ENCODE assay signal across 11 cellular contexts in genomic region chr15:90465140-90465929, GRCh38.
A peak's percentile ranks its signal among the peaks of the same experiment; 100 is the strongest.
DNase-seq lines count a peak whose midpoint lies in the region; ATAC-seq and TF ChIP-seq lines count a peak whose summit lies in the region.
"Had no signal": no experiment of that assay in that cellular context is flagged by ENCODE, and none has a peak within 500 bp of the region (broad histone marks: within the 10 kb centered on the region; RNA-seq: fewer than 3 reads in every experiment).

No MANE protein-coding gene starts in this region.

- ATAC-seq in T-cell (replicated peaks in 1 of 4) = no peak

- H3K9me3 Mint-ChIP-seq in CD8-positive, alpha-beta memory T cell = no peaks in the 10 kb centered on the region
- H3K9me3 Mint-ChIP-seq in osteocyte (ENCODE audit: unreplicated experiment) = no peaks in the 10 kb centered on the region
- no peaks in the 10 kb centered on the region for H3K9me3 Mint-ChIP-seq in T-cell
- H3K9me3 Mint-ChIP-seq: activated B cell treated with CpG ODN at 0.5 μM for 24 hours had no signal

- H3K9me3 ChIP-seq in CD8-positive, alpha-beta memory T cell (ENCODE audit: low read length) = no peaks in the 10 kb centered on the region

- H3K27me3 ChIP-seq in CD8-positive, alpha-beta memory T cell (ENCODE audit: insufficient read depth, low read length, poor library complexity, severe bottlenecking) = no peaks in the 10 kb centered on the region
- H3K27me3 ChIP-seq: hepatocyte had no signal

- POLR2A ChIA-PET in CD8-positive, alpha-beta memory T cell (lab: Charles Lee) = interaction anchor here (0.6 to 1.0 kb wide), 2 partner anchors 77 to 78 kb away, joined by 3 to 6 read pairs; partner anchors contain the start of gene IQGAP1
- POLR2A ChIA-PET in T-cell (lab: Charles Lee) = no interaction called here

- peaks cover 3 to 89% (median 24%) of the 10 kb centered on the region in 3 donors for H3K36me3 Mint-ChIP-seq in CD8-positive, alpha-beta memory T cell
- peaks cover 49% of the 10 kb centered on the region for H3K36me3 Mint-ChIP-seq in osteocyte (ENCODE audit: unreplicated experiment)
- H3K36me3 Mint-ChIP-seq in T-cell = peaks cover 54% of the 10 kb centered on the region

- no peaks in the 10 kb centered on the region for H3K27me3 Mint-ChIP-seq in CD8-positive, alpha-beta memory T cell
- H3K27me3 Mint-ChIP-seq in osteocyte (ENCODE audit: unreplicated experiment) (no peaks in the 10 kb centered on the region), T-cell (no peaks in the 10 kb centered on the region)
- H3K27me3 Mint-ChIP-seq: activated B cell treated with CpG ODN at 0.5 μM for 24 hours had no signal

- TF ChIP-seq CTCF in osteocyte (IDR thresholded peaks at IDR 0.05) = no peak
- TF ChIP-seq CTCF in GM20000 (IDR thresholded peaks at IDR 0.05; ENCODE audit: extremely low read depth, missing control alignments) = no peak

- peaks cover 21 to 28% (median 25%) of the 10 kb centered on the region in 3 donors for H3K4me1 Mint-ChIP-seq in CD8-positive, alpha-beta memory T cell
- H3K4me1 Mint-ChIP-seq in osteocyte (ENCODE audit: unreplicated experiment) (peaks cover 27% of the 10 kb centered on the region), T-cell (peaks cover 11 to 16% (median 16%) of the 10 kb centered on the region in 3 donors)

- DNase-seq in CD8-positive, alpha-beta memory T cell = no peak
- DNase-seq in M059J (ENCODE audit: low read depth) (peak; percentile 83), dermis blood vessel endothelial cell (peak; percentile 67), osteocyte (ENCODE audit: extremely low spot score, unreplicated experiment) (no peak), GM20000 (ENCODE audit: low spot score) (no peak), T-cell (no peak), erythroblast (lab: John Stamatoyannopoulos, UW) (no peak), hypothalamus (lab: John Stamatoyannopoulos, UW) (no peak)
- DNase-seq: activated B cell treated with CpG ODN at 0.5 μM for 24 hours, NCI-H1092 treated with DMSO at 0.1 percent for 48 hours had no signal

- peak overlapping the region in 5 of 8 donors; percentile 12 to 79 (median 34) for H3K27ac Mint-ChIP-seq in CD8-positive, alpha-beta memory T cell
- peak overlapping the region; percentile 66 for H3K27ac Mint-ChIP-seq in osteocyte (ENCODE audit: unreplicated experiment)
- peak overlapping the region in 1 of 2 donors; percentile 34 for H3K27ac Mint-ChIP-seq in T-cell
- H3K27ac Mint-ChIP-seq: activated B cell treated with CpG ODN at 0.5 μM for 24 hours had no signal

- H3K27ac ChIP-seq in CD8-positive, alpha-beta memory T cell (ENCODE audit: low read depth, low read length) = no peak overlapping the region
- H3K27ac ChIP-seq: hepatocyte had no signal

- H3K4me3 Mint-ChIP-seq in CD8-positive, alpha-beta memory T cell = no peak overlapping the region
- H3K4me3 Mint-ChIP-seq in osteocyte (ENCODE audit: unreplicated experiment) (no peak overlapping the region), T-cell (no peak overlapping the region)
- H3K4me3 Mint-ChIP-seq: activated B cell treated with CpG ODN at 0.5 μM for 24 hours had no signal

- peaks cover 26% of the 10 kb centered on the region for H3K36me3 ChIP-seq in CD8-positive, alpha-beta memory T cell (ENCODE audit: insufficient read depth, low read length)

- TF ChIP-seq POLR2A in erythroblast (IDR thresholded peaks at IDR 0.05; ENCODE audit: low read length) = no peak

- H3K4me1 ChIP-seq in CD8-positive, alpha-beta memory T cell (ENCODE audit: insufficient read depth, low read length) = no peaks in the 10 kb centered on the region

- CTCF ChIA-PET in CD8-positive, alpha-beta memory T cell (lab: Charles Lee) = interaction anchor here (1.2 to 3.4 kb wide), 2 partner anchors 17 to 145 kb away, joined by 3 to 11 read pairs; no protein-coding TSS in a partner anchor
- CTCF ChIA-PET in T-cell (lab: Charles Lee) = interaction anchor here (0.6 to 2.0 kb wide), 4 partner anchors 17 to 78 kb away, joined by 3 to 7 read pairs (median 5); partner anchors contain the start of gene IQGAP1 (in 1 of the 2)

- no peak overlapping the region for H3K4me3 ChIP-seq in CD8-positive, alpha-beta memory T cell (ENCODE audit: low read length)
- H3K4me3 ChIP-seq: hepatocyte had no signal

Comparison
In these comparisons a context has a peak if more than half of its experiments do, and no peak if none do; other contexts are left out.
1. DNase-seq: peak in M059J (single experiment) and dermis blood vessel endothelial cell (single experiment); none in CD8-positive, alpha-beta memory T cell (0 of 5), osteocyte (single experiment), GM20000 (single experiment), T-cell (0 of 34), erythroblast (0 of 2) and hypothalamus (0 of 51).